Comparison of ENCODE assay signal across 1 cellular context in genomic region chr9:134389659-134390058, GRCh38.
TF ChIP-seq lines count a peak whose summit lies in the region.

No MANE protein-coding gene starts in this region.

TF ChIP-seq in GM23338, 12 proteins besides CTCF, POLR2A, EP300 and RAD21 (continued from another document):
- TF ChIP-seq ZNF462 (CRISPR knock-in tag; IDR thresholded peaks at IDR 0.05), result no peak
- TF ChIP-seq ZNF114 (CRISPR knock-in tag; IDR thresholded peaks at IDR 0.05), result no peak
